Comparison of ENCODE assay signal across 14 cellular contexts in genomic region chr17:15180121-15180561, GRCh38.
DNase-seq lines count a peak whose midpoint lies in the region; ATAC-seq, FAIRE-seq and TF ChIP-seq lines count a peak whose summit lies in the region.
"Had no signal": no experiment of that assay in that cellular context is flagged by ENCODE, and none has a peak within 500 bp of the region (broad histone marks: within the 10 kb centered on the region; RNA-seq: fewer than 3 reads in every experiment).

No MANE protein-coding gene starts in this region.

- H3K79me2 ChIP-seq in H1 (ENCODE audit: control insufficient read depth in 1 of 2, insufficient read depth in 2 of 2, low read length in 2 of 2) = no peaks in the 10 kb centered on the region
- H3K79me2 ChIP-seq in Karpas-422 (ENCODE audit: low read length) = no peaks in the 10 kb centered on the region

- H3K9me2 ChIP-seq in Karpas-422 (replicated peaks; ENCODE audit: insufficient read depth, low read length) = no peaks in the 10 kb centered on the region

- no peaks in the 10 kb centered on the region for H3K36me3 ChIP-seq in BLaER1
- H3K36me3 ChIP-seq in HUES64 (ENCODE audit: insufficient read depth, low read length) = no peaks in the 10 kb centered on the region
- no peaks in the 10 kb centered on the region for H3K36me3 ChIP-seq in H1 (ENCODE audit: control insufficient read depth in 2 of 4, insufficient read depth in 4 of 4, low read length in 3 of 4)
- no peaks in the 10 kb centered on the region for H3K36me3 ChIP-seq in Karpas-422 (ENCODE audit: insufficient read depth, low read length)
- H3K36me3 ChIP-seq: SJSA1 had no signal

- POLR2A ChIA-PET in H1 (lab: Charles Lee; ENCODE audit: partially characterized antibody) = interaction anchor here (1.1 to 1.2 kb wide), 3 partner anchors 9 to 24 kb away, joined by 3 to 12 read pairs (median 3); no protein-coding TSS in a partner anchor

- H3K9me3 ChIP-seq in BLaER1 (no peaks in the 10 kb centered on the region), HUES64 (ENCODE audit: insufficient read depth, low read depth, low read length) (no peaks in the 10 kb centered on the region), H1 (ENCODE audit: insufficient read depth in 2 of 2, low read depth in 1 of 2, low read length in 1 of 2) (no peaks in the 10 kb centered on the region), Karpas-422 (ENCODE audit: low read length) (no peaks in the 10 kb centered on the region)
- H3K9me3 ChIP-seq: SJSA1 had no signal

- peak; percentile 81 for FAIRE-seq in H1 (lab: Jason Lieb, UNC)

- peak overlapping the region; percentile 55; the same call in 1 of the 2 replicates for H2BK20ac ChIP-seq in H1 (ENCODE audit: low read length)

- CTCF ChIA-PET in H1 (lab: Charles Lee; ENCODE audit: partially characterized antibody) = interaction anchor here (1.0 to 1.2 kb wide), 2 partner anchors 10 to 24 kb away, joined by 4 to 13 read pairs; no protein-coding TSS in a partner anchor

- H4K91ac ChIP-seq in H1 (replicated peaks; ENCODE audit: insufficient read length, low read length) = no peak overlapping the region

- H3K9ac ChIP-seq in BLaER1 = no peak overlapping the region
- H3K9ac ChIP-seq in HUES64 (ENCODE audit: low read depth, low read length) = peak overlapping the region; percentile 17; the same call in 1 of the 2 replicates
- no peak overlapping the region for H3K9ac ChIP-seq in H1 (replicated peaks in 1 of 4; ENCODE audit: extremely low read depth in 1 of 4, low read depth in 3 of 4, low read length in 3 of 4)
- no peak overlapping the region for H3K9ac ChIP-seq in Karpas-422 (ENCODE audit: low read length)

- DNase-seq in H1 (ENCODE audit: low read depth in 1 of 2, low spot score in 2 of 2) = peak; percentile 13 to 52
- peak; percentile 39 for DNase-seq in iPS-NIHi11 (ENCODE audit: low spot score)
- no peak for DNase-seq in SIG-M5 (lab: John Stamatoyannopoulos, UW)
- DNase-seq in Karpas-422 = no peak
- DNase-seq in NCI-H1105 (lab: John Stamatoyannopoulos, UW) = no peak
- DNase-seq: COR-L47, NCI-H1417 treated with DMSO at 0.1 percent for 48 hours, NCI-H2029 treated with DMSO at 0.1 percent for 48 hours, NCI-H524, RPMI8226 had no signal

- H3K23ac ChIP-seq in H1 (ENCODE audit: insufficient read length) = no peak overlapping the region

- no peak overlapping the region for H3K14ac ChIP-seq in H1 (ENCODE audit: insufficient read length)

- TF ChIP-seq RAD21 in H1 (IDR thresholded peaks at IDR 0.05 in 1 of 2, conservative IDR thresholded peaks at IDR 0.05 in 1 of 2; ENCODE audit: low read depth in 2 of 2, low read length in 2 of 2) = no peak

- 16% methylated on average over 8 of the region's 8 CpGs for WGBS in HUES64
- 24% methylated on average over 8 of the region's 8 CpGs; no CpG with 5 or more reads in 1 of the 2 experiments for WGBS in H1 (ENCODE audit: extremely low coverage in 1 of 2, insufficient coverage in 1 of 2, insufficient read length in 1 of 2, insufficient replicate concordance in 2 of 2, low coverage in 1 of 2, low lambda C conversion rate in 2 of 2, missing lambda C conversion rate in 1 of 2), 2 experiments

- no peak overlapping the region for H2BK15ac ChIP-seq in H1 (ENCODE audit: low read length)

- no peak overlapping the region for H4K8ac ChIP-seq in H1 (ENCODE audit: extremely low read depth, insufficient read depth, low read length)

- peak; percentile 36 to 82 for TF ChIP-seq POLR2A in H1 (IDR thresholded peaks at IDR 0.05; ENCODE audit: control extremely low read depth in 1 of 2, low read depth in 2 of 2, low read length in 2 of 2)

- H2AK5ac ChIP-seq in H1 (ENCODE audit: low read depth, low read length) = no peak overlapping the region

- no peak for TF ChIP-seq CTCF in H1 (IDR thresholded peaks at IDR 0.05; ENCODE audit: control extremely low read depth in 1 of 3, insufficient read depth in 1 of 3, low read depth in 1 of 3, low read length in 3 of 3)

- no peak overlapping the region for H2BK120ac ChIP-seq in H1 (replicated peaks; ENCODE audit: low read depth, low read length)

- H3K56ac ChIP-seq in H1 (replicated peaks; ENCODE audit: insufficient read length, low read depth, low read length) = no peak overlapping the region

- H4K20me1 ChIP-seq in BLaER1 = no peaks in the 10 kb centered on the region
- H4K20me1 ChIP-seq in H1 (replicated peaks in 1 of 2; ENCODE audit: control insufficient read depth in 1 of 2, insufficient read depth in 2 of 2, low read length in 2 of 2) = no peaks in the 10 kb centered on the region
- H4K20me1 ChIP-seq in Karpas-422 (ENCODE audit: insufficient read depth, low read depth, low read length) = no peaks in the 10 kb centered on the region

- H3K4me2 ChIP-seq in BLaER1 = 0 out of 2 replicates have a peak overlapping the region, but pooled peaks have one; percentile 12
- peak overlapping the region; percentile 18 to 30; a peak in 3 of 4 replicates for H3K4me2 ChIP-seq in H1 (ENCODE audit: insufficient read depth in 1 of 2, low read depth in 2 of 2, low read length in 2 of 2)
- no peak overlapping the region for H3K4me2 ChIP-seq in Karpas-422 (ENCODE audit: low read depth, low read length, poor library complexity, severe bottlenecking)

- peak overlapping the region; percentile 75; the same call in 1 of the 2 replicates for H2BK5ac ChIP-seq in H1 (ENCODE audit: low read depth, low read length)

- peak overlapping the region; percentile 70; the same call in 1 of the 2 replicates for H2BK12ac ChIP-seq in H1 (ENCODE audit: low read depth, low read length)

- no peak for ATAC-seq in GM21619 (IDR thresholded peaks at IDR 0.05; ENCODE audit: unreplicated experiment)

- H3K23me2 ChIP-seq in H1 (ENCODE audit: low read depth, low read length) = no peaks in the 10 kb centered on the region

- H4K5ac ChIP-seq in H1 (ENCODE audit: insufficient read length, low read depth, low read length) = no peak overlapping the region

- H3K4me3 ChIP-seq in BLaER1 = no peak overlapping the region
- H3K4me3 ChIP-seq in HUES64 (ENCODE audit: low read length) = no peak overlapping the region
- H3K4me3 ChIP-seq in H1 (ENCODE audit: extremely low read depth in 1 of 4, insufficient read depth in 2 of 4, low read depth in 3 of 4, low read length in 4 of 4) = no peak overlapping the region; a peak in 1 of 8 replicates
- no peak overlapping the region for H3K4me3 ChIP-seq in Karpas-422 (ENCODE audit: low read length)
- H3K4me3 ChIP-seq: SJSA1 had no signal

- H3K4me1 ChIP-seq in BLaER1 (peaks cover 8% of the 10 kb centered on the region), HUES64 (ENCODE audit: insufficient read depth, low read length) (peaks cover 15% of the 10 kb centered on the region), H1 (replicated peaks in 1 of 4; ENCODE audit: control insufficient read depth in 3 of 4, insufficient read depth in 4 of 4, low read length in 3 of 4) (peaks cover 0 to 7% (median 1%) of the 10 kb centered on the region in 4 experiments; a peak in 6 of 7 replicates), Karpas-422 (ENCODE audit: low read length) (no peaks in the 10 kb centered on the region)
- H3K4me1 ChIP-seq: SJSA1 had no signal

- peak overlapping the region; percentile 26; the same call in 1 of the 2 replicates for H3K18ac ChIP-seq in H1 (ENCODE audit: extremely low read depth, low read length)

- H3K27ac ChIP-seq in BLaER1 (no peak overlapping the region), HUES64 (ENCODE audit: low read depth, low read length) (peak overlapping the region; percentile 69), H1 (ENCODE audit: low read depth, low read length) (peak overlapping the region; percentile 26; the same call in 1 of the 2 replicates), Karpas-422 (ENCODE audit: low read length) (no peak overlapping the region)
- H3K27ac ChIP-seq: SJSA1 had no signal

- no peaks in the 10 kb centered on the region for H3K79me1 ChIP-seq in H1 (ENCODE audit: low read depth, low read length)

- no peak for TF ChIP-seq EP300 in H1 (IDR thresholded peaks at IDR 0.05; ENCODE audit: borderline replicate concordance in 1 of 2, low read depth in 2 of 2, low read length in 2 of 2)

- H3K4ac ChIP-seq in H1 (replicated peaks; ENCODE audit: insufficient read length, low read depth, low read length) = no peak overlapping the region

- H2AFZ ChIP-seq in H1 (ENCODE audit: low read length) (no peak overlapping the region), Karpas-422 (ENCODE audit: low read length) (no peak overlapping the region)

- no peaks in the 10 kb centered on the region for H3K27me3 ChIP-seq in BLaER1
- no peaks in the 10 kb centered on the region for H3K27me3 ChIP-seq in HUES64 (ENCODE audit: insufficient read depth, low read length)
- no peaks in the 10 kb centered on the region for H3K27me3 ChIP-seq in H1 (replicated peaks in 1 of 4; ENCODE audit: control insufficient read depth in 3 of 4, extremely low read depth in 1 of 4, insufficient read depth in 3 of 4, low read length in 3 of 4)
- H3K27me3 ChIP-seq in Karpas-422 (ENCODE audit: low read length) = no peaks in the 10 kb centered on the region

TF ChIP-seq in H1, 55 proteins besides CTCF, POLR2A, EP300 and RAD21 (continues in another document):
- peak; percentile 24 for TF ChIP-seq KDM4A (IDR thresholded peaks at IDR 0.05; ENCODE audit: low read depth, low read length, severe bottlenecking)
- TF ChIP-seq SAP30 (IDR thresholded peaks at IDR 0.05; ENCODE audit: insufficient read depth, insufficient replicate concordance, low read length) = no peak
- TF ChIP-seq, protein P1, sequence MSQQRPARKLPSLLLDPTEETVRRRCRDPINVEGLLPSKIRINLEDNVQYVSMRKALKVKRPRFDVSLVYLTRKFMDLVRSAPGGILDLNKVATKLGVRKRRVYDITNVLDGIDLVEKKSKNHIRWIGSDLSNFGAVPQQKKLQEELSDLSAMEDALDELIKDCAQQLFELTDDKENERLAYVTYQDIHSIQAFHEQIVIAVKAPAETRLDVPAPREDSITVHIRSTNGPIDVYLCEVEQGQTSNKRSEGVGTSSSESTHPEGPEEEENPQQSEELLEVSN (IDR thresholded peaks at IDR 0.05) = peak; percentile 59; the same call in 1 of the 2 replicates
- no peak for TF ChIP-seq JUN (IDR thresholded peaks at IDR 0.05; ENCODE audit: low read depth, low read length)
- TF ChIP-seq SP2 (IDR thresholded peaks at IDR 0.05; ENCODE audit: low read length) = no peak
- TF ChIP-seq KDM5A (IDR thresholded peaks at IDR 0.05; ENCODE audit: low read length) = no peak
- TF ChIP-seq TAF1 (IDR thresholded peaks at IDR 0.05; ENCODE audit: low read depth, low read length) = no peak
- no peak for TF ChIP-seq SUZ12 (IDR thresholded peaks at IDR 0.05; ENCODE audit: low read length)
- peak; percentile 95 for TF ChIP-seq TAF7 (optimal IDR thresholded peaks at IDR 0.05; ENCODE audit: borderline replicate concordance, low read depth, low read length)
- no peak for TF ChIP-seq CBX5 (IDR thresholded peaks at IDR 0.05; ENCODE audit: low read depth, low read length)
- TF ChIP-seq CHD2 (IDR thresholded peaks at IDR 0.05; ENCODE audit: low read length) = no peak
- TF ChIP-seq CTBP2 (IDR thresholded peaks at IDR 0.05; ENCODE audit: borderline replicate concordance, insufficient read depth, insufficient read length, low read length) = no peak
- TF ChIP-seq FOSL1 (IDR thresholded peaks at IDR 0.05; ENCODE audit: insufficient read depth, low read depth, low read length) = no peak
- TF ChIP-seq GABPA (IDR thresholded peaks at IDR 0.05; ENCODE audit: borderline replicate concordance, insufficient read depth, low read length) = no peak
- no peak for TF ChIP-seq ASH2L (IDR thresholded peaks at IDR 0.05; ENCODE audit: low read length)

Comparison
In these comparisons a context has a peak if more than half of its experiments do, and no peak if none do; other contexts are left out.
1. H3K27ac ChIP-seq: peak in HUES64 (single experiment) and H1 (single experiment); none in BLaER1 (single experiment) and Karpas-422 (single experiment).
2. DNase-seq: peak in H1 (2 of 2) and iPS-NIHi11 (single experiment); none in SIG-M5 (single experiment), Karpas-422 (single experiment) and NCI-H1105 (single experiment).